9 cellular contexts compared by ENCODE assay signal in genomic region chr2:186459009-186459408, GRCh38. TPM values are rescaled to one million over a fixed set of nuclear protein-coding genes. Genes with fewer than 3 reads are reported as not detected.
DNase-seq lines count a peak whose midpoint lies in the region; ATAC-seq, FAIRE-seq and TF ChIP-seq lines count a peak whose summit lies in the region.
"Had no signal": no experiment of that assay in that cellular context is flagged by ENCODE, and none has a peak within 500 bp of the region (broad histone marks: within the 10 kb centered on the region; RNA-seq: fewer than 3 reads in every experiment).

No MANE protein-coding gene starts in this region.

- H3K36me3 Mint-ChIP-seq in activated naive CD8-positive, alpha-beta T cell treated with anti-CD3 and anti-CD28 coated beads for 36 hours, result peaks cover 6% of the 10 kb centered on the region

- peak in 1 of 4 donors; percentile 15 for TF ChIP-seq CTCF in pancreas (IDR thresholded peaks at IDR 0.05)

- H3K4me3 ChIP-seq in pancreas, result no peak overlapping the region

- no peaks in the 10 kb centered on the region for H3K27me3 ChIP-seq in pancreas

- H3K27me3 Mint-ChIP-seq in activated naive CD8-positive, alpha-beta T cell treated with anti-CD3 and anti-CD28 coated beads for 36 hours, result no peaks in the 10 kb centered on the region

- H3K4me3 Mint-ChIP-seq in activated naive CD8-positive, alpha-beta T cell treated with anti-CD3 and anti-CD28 coated beads for 36 hours, result no peak overlapping the region

- H3K4me1 Mint-ChIP-seq in activated naive CD8-positive, alpha-beta T cell treated with anti-CD3 and anti-CD28 coated beads for 36 hours, result peaks cover 9% of the 10 kb centered on the region

- peaks cover 3 to 6% (median 6%) of the 10 kb centered on the region in 3 donors for H3K4me1 ChIP-seq in pancreas

- H3K27ac Mint-ChIP-seq in activated naive CD8-positive, alpha-beta T cell treated with anti-CD3 and anti-CD28 coated beads for 36 hours, result no peak overlapping the region

- no peaks in the 10 kb centered on the region for H3K9me3 ChIP-seq in pancreas

- FAIRE-seq in pancreas (lab: Jason Lieb, UNC), result no peak

- no peaks in the 10 kb centered on the region for H3K36me3 ChIP-seq in pancreas

- peak; percentile 10 for DNase-seq in DMS153 (lab: John Stamatoyannopoulos, UW)
- no peak for DNase-seq in DMS153 treated with DMSO at 0.1 percent for 48 hours (lab: John Stamatoyannopoulos, UW; ENCODE audit: unreplicated experiment)
- peak; percentile 17 for DNase-seq in NCI-H2107 (lab: John Stamatoyannopoulos, UW)
- DNase-seq in cerebellum (ENCODE audit: low spot score), result peak; percentile 4
- DNase-seq in pancreas, result no peak
- no peak for DNase-seq in activated naive CD8-positive, alpha-beta T cell treated with anti-CD3 and anti-CD28 coated beads for 36 hours
- DNase-seq: T-helper 1 cell had no signal

- no peak overlapping the region for H3K27ac ChIP-seq in pancreas

- 41 to 47% methylated on average over 2 of the region's 2 CpGs for WGBS in pancreas, 2 donors

- peaks cover 3% of the 10 kb centered on the region for H3K9me3 Mint-ChIP-seq in activated naive CD8-positive, alpha-beta T cell treated with anti-CD3 and anti-CD28 coated beads for 36 hours

- ATAC-seq in pancreas, result peak in 3 of 4 donors; percentile 51 to 69 (median 58)
- no peak for ATAC-seq in GM19328 (IDR thresholded peaks at IDR 0.05; ENCODE audit: unreplicated experiment)
- no peak for ATAC-seq in HG02610 (IDR thresholded peaks at IDR 0.05; ENCODE audit: unreplicated experiment)

- intact Hi-C loops in pancreas (cut with DNase I), result no loop called here

RNA-seq across cellular contexts. Expression of gene ZC3H15, which starts 27.1 kb away (rescaled TPM):
- total RNA-seq in cerebellum (69.9 TPM), pancreas (10 to 100 TPM; 23.4 to 33.0 (median 30.4) TPM)
- polyA plus RNA-seq in pancreas, result 10 to 100 TPM; 31.2 to 33.2 TPM
- 100 to 1,000 TPM; 116 to 123 TPM for total RNA-seq in activated naive CD8-positive, alpha-beta T cell treated with anti-CD3 and anti-CD28 coated beads for 36 hours

Comparison
In these comparisons a context has a peak if more than half of its experiments do, and no peak if none do; other contexts are left out.
1. DNase-seq: peak in DMS153 (single experiment), NCI-H2107 (single experiment) and cerebellum (single experiment); none in DMS153 treated with DMSO at 0.1 percent for 48 hours (single experiment), pancreas (0 of 6) and activated naive CD8-positive, alpha-beta T cell treated with anti-CD3 and anti-CD28 coated beads for 36 hours (single experiment).
2. ATAC-seq: peak in pancreas (3 of 4); none in GM19328 (single experiment) and HG02610 (single experiment).